In genomic region chr4:94412019-94413017, GRCh38 we compare ENCODE assay signal across 1 cellular context.
TF ChIP-seq lines count a peak whose summit lies in the region.

No MANE protein-coding gene starts in this region.

TF ChIP-seq in HCT116, 20 proteins besides CTCF, POLR2A, EP300 and RAD21 (continued from another document):
- TF ChIP-seq ZBTB33 (IDR thresholded peaks at IDR 0.05; ENCODE audit: extremely low read depth, insufficient replicate concordance, low read length), result no peak
- peak; percentile 60 for TF ChIP-seq SP1 (IDR thresholded peaks at IDR 0.05; ENCODE audit: low read depth)
- TF ChIP-seq SRF (IDR thresholded peaks at IDR 0.05; ENCODE audit: low read depth), result 0 out of 2 replicates have a peak, but pooled peaks have one; percentile 39
- no peak for TF ChIP-seq CEBPB (IDR thresholded peaks at IDR 0.05; ENCODE audit: low read depth)
- peak; percentile 63; the same call in 1 of the 2 replicates for TF ChIP-seq JUND (IDR thresholded peaks at IDR 0.05)
- peak; percentile 46; the same call in 1 of the 2 replicates for TF ChIP-seq POLR2AphosphoS5 (IDR thresholded peaks at IDR 0.05; ENCODE audit: low read depth, low read length)
- no peak for TF ChIP-seq ELF1 (IDR thresholded peaks at IDR 0.05; ENCODE audit: borderline replicate concordance, low read depth)
- TF ChIP-seq EZH2 (IDR thresholded peaks at IDR 0.05), result no peak
- TF ChIP-seq ZNF274 (IDR thresholded peaks at IDR 0.05; ENCODE audit: low read depth, low read length), result no peak
- no peak for TF ChIP-seq EZH2phosphoT487 (IDR thresholded peaks at IDR 0.05; ENCODE audit: borderline replicate concordance)
- TF ChIP-seq, protein P1, sequence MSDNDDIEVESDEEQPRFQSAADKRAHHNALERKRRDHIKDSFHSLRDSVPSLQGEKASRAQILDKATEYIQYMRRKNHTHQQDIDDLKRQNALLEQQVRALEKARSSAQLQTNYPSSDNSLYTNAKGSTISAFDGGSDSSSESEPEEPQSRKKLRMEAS (IDR thresholded peaks at IDR 0.05), result peak; percentile 31; the same call in 1 of the 2 replicates
